ENCODE assay signal across 8 cellular contexts in the genomic region with DNA sequence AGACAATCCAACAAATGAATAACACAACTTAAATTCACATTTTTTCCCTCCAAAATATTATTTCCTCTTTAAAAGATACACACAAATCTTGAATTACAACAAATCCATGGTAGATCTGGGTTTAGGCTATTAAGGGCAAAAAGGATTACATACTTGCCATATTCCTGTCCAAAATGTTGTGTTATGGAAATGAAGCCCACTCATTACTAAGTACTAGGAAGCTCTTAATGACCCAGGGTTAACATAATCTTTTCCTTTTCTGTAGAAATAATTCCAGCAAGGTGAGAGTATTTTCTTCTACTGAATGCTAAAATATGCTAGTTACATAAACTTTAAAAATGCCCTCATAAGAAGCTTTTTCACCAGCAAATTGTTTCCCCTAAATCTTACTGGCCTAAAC. TPM values are rescaled to one million over a fixed set of nuclear protein-coding genes. Genes with fewer than 3 reads are reported as not detected.
DNase-seq lines count a peak whose midpoint lies in the region; ATAC-seq and TF ChIP-seq lines count a peak whose summit lies in the region.

No MANE protein-coding gene starts in this region.

- no peaks in the 10 kb centered on the region for H3K27me3 ChIP-seq in lower lobe of right lung (ENCODE audit: low read depth)
- H3K27me3 ChIP-seq in vagina, result no peaks in the 10 kb centered on the region

- no peak overlapping the region for H3K27ac ChIP-seq in lower lobe of right lung
- peak overlapping the region; percentile 92 for H3K27ac ChIP-seq in vagina

- no peak for ATAC-seq in stimulated activated naive CD8-positive, alpha-beta T cell treated with anti-CD3 and anti-CD28 coated beads, Interleukin-15, Interleukin-2, amounts not matched to agents 100 U/mL and 50 U/mL, for 24 hours
- no peak for ATAC-seq in activated naive CD8-positive, alpha-beta T cell treated with anti-CD3 and anti-CD28 coated beads, Interleukin-2, amount 50 U/mL, for 24 hours
- no peak for ATAC-seq in lower lobe of right lung
- ATAC-seq in HG03457 (IDR thresholded peaks at IDR 0.05; ENCODE audit: unreplicated experiment), result no peak

- H3K27me3 Mint-ChIP-seq in stimulated activated naive CD8-positive, alpha-beta T cell treated with anti-CD3 and anti-CD28 coated beads, Interleukin-15, Interleukin-2, amounts not matched to agents 100 ng/mL and 50 ng/mL, for 24 hours, result no peaks in the 10 kb centered on the region
- no peaks in the 10 kb centered on the region for H3K27me3 Mint-ChIP-seq in activated naive CD8-positive, alpha-beta T cell treated with anti-CD3 and anti-CD28 coated beads, Interleukin-2, amount 50 U/mL, for 24 hours

- peak overlapping the region; percentile 90 for H3K4me3 ChIP-seq in lower lobe of right lung
- H3K4me3 ChIP-seq in vagina, result peak overlapping the region; percentile 91 to 97

- no peak for DNase-seq in stimulated activated naive CD8-positive, alpha-beta T cell treated with anti-CD3 and anti-CD28 coated beads, Interleukin-15, Interleukin-2, amounts not matched to agents 100 U/mL and 50 U/mL, for 24 hours
- no peak for DNase-seq in activated naive CD8-positive, alpha-beta T cell treated with anti-CD3 and anti-CD28 coated beads, Interleukin-2, amount 50 U/mL, for 24 hours
- DNase-seq in lower lobe of right lung, result no peak
- no peak for DNase-seq in vagina (ENCODE audit: extremely low spot score in 2 of 2)
- DNase-seq in NCI-H2029 treated with DMSO at 0.1 percent for 48 hours (lab: John Stamatoyannopoulos, UW), result no peak
- DNase-seq in middle frontal gyrus (ENCODE audit: extremely low spot score, low spot score), result no peak

- no peaks in the 10 kb centered on the region for H3K36me3 Mint-ChIP-seq in stimulated activated naive CD8-positive, alpha-beta T cell treated with anti-CD3 and anti-CD28 coated beads, Interleukin-15, Interleukin-2, amounts not matched to agents 100 ng/mL and 50 ng/mL, for 24 hours (ENCODE audit: low read depth)
- H3K36me3 Mint-ChIP-seq in activated naive CD8-positive, alpha-beta T cell treated with anti-CD3 and anti-CD28 coated beads, Interleukin-2, amount 50 U/mL, for 24 hours (ENCODE audit: low read depth), result no peaks in the 10 kb centered on the region

- H3K36me3 ChIP-seq in lower lobe of right lung (no peaks in the 10 kb centered on the region), vagina (no peaks in the 10 kb centered on the region)

- H3K9me3 ChIP-seq in lower lobe of right lung (no peaks in the 10 kb centered on the region), vagina (no peaks in the 10 kb centered on the region)

- TF ChIP-seq CTCF in lower lobe of right lung (IDR thresholded peaks at IDR 0.05), result no peak
- TF ChIP-seq CTCF in vagina (IDR thresholded peaks at IDR 0.05), result no peak

- no peak overlapping the region for H3K27ac Mint-ChIP-seq in stimulated activated naive CD8-positive, alpha-beta T cell treated with anti-CD3 and anti-CD28 coated beads, Interleukin-15, Interleukin-2, amounts not matched to agents 100 ng/mL and 50 ng/mL, for 24 hours
- no peak overlapping the region for H3K27ac Mint-ChIP-seq in activated naive CD8-positive, alpha-beta T cell treated with anti-CD3 and anti-CD28 coated beads, Interleukin-2, amount 50 U/mL, for 24 hours

- peak overlapping the region; percentile 85 for H3K4me3 Mint-ChIP-seq in stimulated activated naive CD8-positive, alpha-beta T cell treated with anti-CD3 and anti-CD28 coated beads, Interleukin-15, Interleukin-2, amounts not matched to agents 100 ng/mL and 50 ng/mL, for 24 hours
- H3K4me3 Mint-ChIP-seq in activated naive CD8-positive, alpha-beta T cell treated with anti-CD3 and anti-CD28 coated beads, Interleukin-2, amount 50 U/mL, for 24 hours, result peak overlapping the region; percentile 96

- TF ChIP-seq POLR2A in vagina (IDR thresholded peaks at IDR 0.05), result no peak

- H3K4me1 ChIP-seq in lower lobe of right lung (peaks cover 38% of the 10 kb centered on the region), vagina (peaks cover 38% of the 10 kb centered on the region)

- intact Hi-C loops in lower lobe of right lung (cut with DNase I), result no loop called here
- intact Hi-C loops in vagina (cut with DNase I), result no loop called here

- H3K9me3 Mint-ChIP-seq in stimulated activated naive CD8-positive, alpha-beta T cell treated with anti-CD3 and anti-CD28 coated beads, Interleukin-15, Interleukin-2, amounts not matched to agents 100 ng/mL and 50 ng/mL, for 24 hours, result no peaks in the 10 kb centered on the region
- H3K9me3 Mint-ChIP-seq in activated naive CD8-positive, alpha-beta T cell treated with anti-CD3 and anti-CD28 coated beads, Interleukin-2, amount 50 U/mL, for 24 hours, result no peaks in the 10 kb centered on the region

- peaks cover 45% of the 10 kb centered on the region for H3K4me1 Mint-ChIP-seq in stimulated activated naive CD8-positive, alpha-beta T cell treated with anti-CD3 and anti-CD28 coated beads, Interleukin-15, Interleukin-2, amounts not matched to agents 100 ng/mL and 50 ng/mL, for 24 hours (ENCODE audit: low read depth)
- H3K4me1 Mint-ChIP-seq in activated naive CD8-positive, alpha-beta T cell treated with anti-CD3 and anti-CD28 coated beads, Interleukin-2, amount 50 U/mL, for 24 hours, result peaks cover 49% of the 10 kb centered on the region

RNA-seq across cellular contexts. Expression of gene SHPRH, which starts 1.6 kb away (rescaled TPM):
- total RNA-seq in lower lobe of right lung (18.8 TPM), vagina (36.1 TPM)
